11 cellular contexts compared by ENCODE assay signal in genomic region chr7:141974831-141975230, GRCh38. TPM values are rescaled to one million over a fixed set of nuclear protein-coding genes. Genes with fewer than 3 reads are reported as not detected.
DNase-seq lines count a peak whose midpoint lies in the region; ATAC-seq, FAIRE-seq and TF ChIP-seq lines count a peak whose summit lies in the region.
"Had no signal": no experiment of that assay in that cellular context is flagged by ENCODE, and none has a peak within 500 bp of the region (broad histone marks: within the 10 kb centered on the region; RNA-seq: fewer than 3 reads in every experiment).

No MANE protein-coding gene starts in this region.

- peak; percentile 50 for TF ChIP-seq CTCF in bronchial epithelial cell (IDR thresholded peaks at IDR 0.05; ENCODE audit: insufficient read depth, low read length, severe bottlenecking)

- no peaks in the 10 kb centered on the region for H3K36me3 Mint-ChIP-seq in activated naive CD8-positive, alpha-beta T cell treated with anti-CD3 and anti-CD28 coated beads, Interleukin-2, amount 50 U/mL, for 24 hours (ENCODE audit: low read depth)
- H3K36me3 Mint-ChIP-seq: activated naive CD4-positive, alpha-beta T cell treated with anti-CD3 and anti-CD28 coated beads, Interleukin-2, amount 50 U/mL, for 24 hours had no signal

- H3K36me3 ChIP-seq in bronchial epithelial cell (ENCODE audit: control insufficient read depth, insufficient read depth, low read length), result no peaks in the 10 kb centered on the region

- no peaks in the 10 kb centered on the region for H3K27me3 ChIP-seq in bronchial epithelial cell (ENCODE audit: control insufficient read depth, insufficient read depth, low read length)

- H3K9me3 Mint-ChIP-seq in activated naive CD8-positive, alpha-beta T cell treated with anti-CD3 and anti-CD28 coated beads, Interleukin-2, amount 50 U/mL, for 24 hours, result peaks cover 5% of the 10 kb centered on the region
- H3K9me3 Mint-ChIP-seq: activated naive CD4-positive, alpha-beta T cell treated with anti-CD3 and anti-CD28 coated beads, Interleukin-2, amount 50 U/mL, for 24 hours had no signal

- no peak for ATAC-seq in activated naive CD8-positive, alpha-beta T cell treated with anti-CD3 and anti-CD28 coated beads, Interleukin-2, amount 50 U/mL, for 24 hours
- no peak for ATAC-seq in HG02798 (IDR thresholded peaks at IDR 0.05; ENCODE audit: poor library complexity, unreplicated experiment)

- FAIRE-seq in bronchial epithelial cell (lab: Jason Lieb, UNC), result no peak

- no peaks in the 10 kb centered on the region for H3K27me3 Mint-ChIP-seq in activated naive CD8-positive, alpha-beta T cell treated with anti-CD3 and anti-CD28 coated beads, Interleukin-2, amount 50 U/mL, for 24 hours
- H3K27me3 Mint-ChIP-seq: activated naive CD4-positive, alpha-beta T cell treated with anti-CD3 and anti-CD28 coated beads, Interleukin-2, amount 50 U/mL, for 24 hours had no signal

- H3K4me3 ChIP-seq in bronchial epithelial cell (ENCODE audit: low read depth, low read length), result no peak overlapping the region

- no peak overlapping the region for H3K4me3 Mint-ChIP-seq in activated naive CD8-positive, alpha-beta T cell treated with anti-CD3 and anti-CD28 coated beads, Interleukin-2, amount 50 U/mL, for 24 hours

- DNase-seq in activated CD4-positive, alpha-beta T cell treated with anti-CD3 and anti-CD28 coated beads, Interleukin-2, amount 50 U/mL, for 1 hour, result peak; percentile 3
- DNase-seq in activated CD4-positive, alpha-beta T cell treated with anti-CD3 and anti-CD28 coated beads, Interleukin-2, amount 50 U/mL, for 4 hours, result no peak
- DNase-seq in NCI-H1092 (lab: John Stamatoyannopoulos, UW) (peak; percentile 31), bronchial epithelial cell (ENCODE audit: low read depth) (peak; percentile 43), renal cortical epithelial cell (ENCODE audit: low read depth) (peak; percentile 23), amygdala (lab: John Stamatoyannopoulos, UW) (no peak)
- DNase-seq in activated naive CD8-positive, alpha-beta T cell treated with anti-CD3 and anti-CD28 coated beads, Interleukin-2, amount 50 U/mL, for 24 hours, result no peak
- DNase-seq: stimulated activated naive CD4-positive, alpha-beta T cell treated with Interleukin-2 at 50 U/mL for 16 hours had no signal

- no peak overlapping the region for H3K27ac Mint-ChIP-seq in activated naive CD8-positive, alpha-beta T cell treated with anti-CD3 and anti-CD28 coated beads, Interleukin-2, amount 50 U/mL, for 24 hours
- H3K27ac Mint-ChIP-seq: activated naive CD4-positive, alpha-beta T cell treated with anti-CD3 and anti-CD28 coated beads, Interleukin-2, amount 50 U/mL, for 24 hours had no signal

- H3K4me1 Mint-ChIP-seq in activated naive CD8-positive, alpha-beta T cell treated with anti-CD3 and anti-CD28 coated beads, Interleukin-2, amount 50 U/mL, for 24 hours, result peaks cover 18% of the 10 kb centered on the region

RNA-seq across cellular contexts. Expression of gene TAS2R38, which starts 1.3 kb away (rescaled TPM):
- total RNA-seq in bronchial epithelial cell (not detected in 2 replicates), renal cortical epithelial cell (not detected in 2 replicates)
- total RNA-seq: pulmonary artery endothelial cell had no signal

RNA-seq across cellular contexts. Expression of gene MGAM, which starts 20.8 kb away (rescaled TPM):
- under 0.01 and 0.38 TPM in 2 replicates for total RNA-seq in bronchial epithelial cell
- 0.52 and 4.0 TPM in 2 replicates for total RNA-seq in renal cortical epithelial cell

RNA-seq across cellular contexts. Expression of gene CLEC5A, which starts 28.1 kb away (rescaled TPM):
- not detected in 2 replicates for total RNA-seq in bronchial epithelial cell
- not detected in 2 replicates for total RNA-seq in renal cortical epithelial cell
- total RNA-seq: pulmonary artery endothelial cell had no signal

RNA-seq across cellular contexts. Expression of gene OR9A4, which starts 58.6 kb away (rescaled TPM):
- total RNA-seq in bronchial epithelial cell (0.26 TPM in 1 of 2 replicates, not detected in the other), renal cortical epithelial cell (0.15 TPM in 1 of 2 replicates, not detected in the other)
- total RNA-seq: pulmonary artery endothelial cell had no signal

Comparison
In these comparisons a context has a peak if more than half of its experiments do, and no peak if none do; other contexts are left out.
1. DNase-seq: peak in activated CD4-positive, alpha-beta T cell treated with anti-CD3 and anti-CD28 coated beads, Interleukin-2, amount 50 U/mL, for 1 hour (single experiment), NCI-H1092 (single experiment), bronchial epithelial cell (single experiment) and renal cortical epithelial cell (single experiment); none in activated CD4-positive, alpha-beta T cell treated with anti-CD3 and anti-CD28 coated beads, Interleukin-2, amount 50 U/mL, for 4 hours (0 of 2), activated naive CD8-positive, alpha-beta T cell treated with anti-CD3 and anti-CD28 coated beads, Interleukin-2, amount 50 U/mL, for 24 hours (single experiment) and amygdala (0 of 56).